Comparison of ENCODE assay signal across 1 cellular context in the genomic region with DNA sequence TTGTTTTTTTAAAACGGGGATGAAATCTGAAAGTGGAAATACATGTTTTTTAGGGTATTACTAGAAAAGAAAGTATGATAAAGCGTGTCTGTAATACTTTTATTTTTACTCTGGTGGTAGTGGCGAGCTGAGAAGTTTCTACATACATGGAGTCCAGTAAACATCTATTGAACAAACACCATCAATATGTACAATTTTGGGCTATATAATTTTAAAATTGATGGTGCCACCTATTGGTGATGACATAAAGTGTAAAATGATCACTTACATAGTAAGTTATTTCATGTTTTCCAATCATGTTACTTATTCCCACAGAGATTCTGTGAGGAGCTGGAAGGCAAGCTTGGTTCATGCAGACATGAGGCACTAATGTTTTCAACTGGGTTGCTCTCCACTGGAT.
TF ChIP-seq lines count a peak whose summit lies in the region.

No MANE protein-coding gene starts in this region.

TF ChIP-seq in SK-N-SH treated with all-trans-retinoic acid at 6 μM for 48 hours, 23 proteins besides CTCF, POLR2A, EP300 and RAD21 (continued from another document):
- TF ChIP-seq, protein P1, sequence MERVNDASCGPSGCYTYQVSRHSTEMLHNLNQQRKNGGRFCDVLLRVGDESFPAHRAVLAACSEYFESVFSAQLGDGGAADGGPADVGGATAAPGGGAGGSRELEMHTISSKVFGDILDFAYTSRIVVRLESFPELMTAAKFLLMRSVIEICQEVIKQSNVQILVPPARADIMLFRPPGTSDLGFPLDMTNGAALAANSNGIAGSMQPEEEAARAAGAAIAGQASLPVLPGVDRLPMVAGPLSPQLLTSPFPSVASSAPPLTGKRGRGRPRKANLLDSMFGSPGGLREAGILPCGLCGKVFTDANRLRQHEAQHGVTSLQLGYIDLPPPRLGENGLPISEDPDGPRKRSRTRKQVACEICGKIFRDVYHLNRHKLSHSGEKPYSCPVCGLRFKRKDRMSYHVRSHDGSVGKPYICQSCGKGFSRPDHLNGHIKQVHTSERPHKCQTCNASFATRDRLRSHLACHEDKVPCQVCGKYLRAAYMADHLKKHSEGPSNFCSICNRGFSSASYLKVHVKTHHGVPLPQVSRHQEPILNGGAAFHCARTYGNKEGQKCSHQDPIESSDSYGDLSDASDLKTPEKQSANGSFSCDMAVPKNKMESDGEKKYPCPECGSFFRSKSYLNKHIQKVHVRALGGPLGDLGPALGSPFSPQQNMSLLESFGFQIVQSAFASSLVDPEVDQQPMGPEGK (CRISPR knock-in tag; IDR thresholded peaks at IDR 0.05; ENCODE audit: borderline replicate concordance), result no peak
- TF ChIP-seq, protein P2, sequence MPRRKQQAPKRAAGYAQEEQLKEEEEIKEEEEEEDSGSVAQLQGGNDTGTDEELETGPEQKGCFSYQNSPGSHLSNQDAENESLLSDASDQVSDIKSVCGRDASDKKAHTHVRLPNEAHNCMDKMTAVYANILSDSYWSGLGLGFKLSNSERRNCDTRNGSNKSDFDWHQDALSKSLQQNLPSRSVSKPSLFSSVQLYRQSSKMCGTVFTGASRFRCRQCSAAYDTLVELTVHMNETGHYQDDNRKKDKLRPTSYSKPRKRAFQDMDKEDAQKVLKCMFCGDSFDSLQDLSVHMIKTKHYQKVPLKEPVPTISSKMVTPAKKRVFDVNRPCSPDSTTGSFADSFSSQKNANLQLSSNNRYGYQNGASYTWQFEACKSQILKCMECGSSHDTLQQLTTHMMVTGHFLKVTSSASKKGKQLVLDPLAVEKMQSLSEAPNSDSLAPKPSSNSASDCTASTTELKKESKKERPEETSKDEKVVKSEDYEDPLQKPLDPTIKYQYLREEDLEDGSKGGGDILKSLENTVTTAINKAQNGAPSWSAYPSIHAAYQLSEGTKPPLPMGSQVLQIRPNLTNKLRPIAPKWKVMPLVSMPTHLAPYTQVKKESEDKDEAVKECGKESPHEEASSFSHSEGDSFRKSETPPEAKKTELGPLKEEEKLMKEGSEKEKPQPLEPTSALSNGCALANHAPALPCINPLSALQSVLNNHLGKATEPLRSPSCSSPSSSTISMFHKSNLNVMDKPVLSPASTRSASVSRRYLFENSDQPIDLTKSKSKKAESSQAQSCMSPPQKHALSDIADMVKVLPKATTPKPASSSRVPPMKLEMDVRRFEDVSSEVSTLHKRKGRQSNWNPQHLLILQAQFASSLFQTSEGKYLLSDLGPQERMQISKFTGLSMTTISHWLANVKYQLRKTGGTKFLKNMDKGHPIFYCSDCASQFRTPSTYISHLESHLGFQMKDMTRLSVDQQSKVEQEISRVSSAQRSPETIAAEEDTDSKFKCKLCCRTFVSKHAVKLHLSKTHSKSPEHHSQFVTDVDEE (CRISPR knock-in tag; IDR thresholded peaks at IDR 0.05), result no peak
- TF ChIP-seq CSDC2 (CRISPR knock-in tag; IDR thresholded peaks at IDR 0.05) (no peak), PPARA (CRISPR knock-in tag; IDR thresholded peaks at IDR 0.05; ENCODE audit: borderline replicate concordance) (no peak), SNAI2 (CRISPR knock-in tag; IDR thresholded peaks at IDR 0.05) (no peak), ARNTL (CRISPR knock-in tag; IDR thresholded peaks at IDR 0.05; ENCODE audit: borderline replicate concordance, low read depth) (no peak), RARB (CRISPR knock-in tag; IDR thresholded peaks at IDR 0.05) (no peak), ZC3H10 (CRISPR knock-in tag; IDR thresholded peaks at IDR 0.05) (no peak), OSR1 (CRISPR knock-in tag; IDR thresholded peaks at IDR 0.05) (no peak), BACH2 (CRISPR knock-in tag; IDR thresholded peaks at IDR 0.05; ENCODE audit: borderline replicate concordance) (no peak), TCF4 (CRISPR knock-in tag; IDR thresholded peaks at IDR 0.05; ENCODE audit: borderline replicate concordance) (no peak)
- TF ChIP-seq, protein P3, sequence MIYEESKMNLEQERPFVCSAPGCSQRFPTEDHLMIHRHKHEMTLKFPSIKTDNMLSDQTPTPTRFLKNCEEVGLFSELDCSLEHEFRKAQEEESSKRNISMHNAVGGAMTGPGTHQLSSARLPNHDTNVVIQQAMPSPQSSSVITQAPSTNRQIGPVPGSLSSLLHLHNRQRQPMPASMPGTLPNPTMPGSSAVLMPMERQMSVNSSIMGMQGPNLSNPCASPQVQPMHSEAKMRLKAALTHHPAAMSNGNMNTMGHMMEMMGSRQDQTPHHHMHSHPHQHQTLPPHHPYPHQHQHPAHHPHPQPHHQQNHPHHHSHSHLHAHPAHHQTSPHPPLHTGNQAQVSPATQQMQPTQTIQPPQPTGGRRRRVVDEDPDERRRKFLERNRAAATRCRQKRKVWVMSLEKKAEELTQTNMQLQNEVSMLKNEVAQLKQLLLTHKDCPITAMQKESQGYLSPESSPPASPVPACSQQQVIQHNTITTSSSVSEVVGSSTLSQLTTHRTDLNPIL (CRISPR knock-in tag; IDR thresholded peaks at IDR 0.05; ENCODE audit: low read depth), result no peak
